1 cellular context compared by ENCODE assay signal in genomic region chr9:35078066-35078465, GRCh38.
A peak's percentile ranks its signal among the peaks of the same experiment; 100 is the strongest.
TF ChIP-seq lines count a peak whose summit lies in the region.

No MANE protein-coding gene starts in this region.

TF ChIP-seq in K562, 482 proteins besides CTCF, POLR2A, EP300 and RAD21:
- TF ChIP-seq RBFOX2 (IDR thresholded peaks at IDR 0.05; ENCODE audit: low read depth, low read length) = peak; percentile 21; the same call in 1 of the 2 replicates
- no peak for TF ChIP-seq PHF21A (IDR thresholded peaks at IDR 0.05; ENCODE audit: borderline replicate concordance, low read depth)
